In the genomic region with DNA sequence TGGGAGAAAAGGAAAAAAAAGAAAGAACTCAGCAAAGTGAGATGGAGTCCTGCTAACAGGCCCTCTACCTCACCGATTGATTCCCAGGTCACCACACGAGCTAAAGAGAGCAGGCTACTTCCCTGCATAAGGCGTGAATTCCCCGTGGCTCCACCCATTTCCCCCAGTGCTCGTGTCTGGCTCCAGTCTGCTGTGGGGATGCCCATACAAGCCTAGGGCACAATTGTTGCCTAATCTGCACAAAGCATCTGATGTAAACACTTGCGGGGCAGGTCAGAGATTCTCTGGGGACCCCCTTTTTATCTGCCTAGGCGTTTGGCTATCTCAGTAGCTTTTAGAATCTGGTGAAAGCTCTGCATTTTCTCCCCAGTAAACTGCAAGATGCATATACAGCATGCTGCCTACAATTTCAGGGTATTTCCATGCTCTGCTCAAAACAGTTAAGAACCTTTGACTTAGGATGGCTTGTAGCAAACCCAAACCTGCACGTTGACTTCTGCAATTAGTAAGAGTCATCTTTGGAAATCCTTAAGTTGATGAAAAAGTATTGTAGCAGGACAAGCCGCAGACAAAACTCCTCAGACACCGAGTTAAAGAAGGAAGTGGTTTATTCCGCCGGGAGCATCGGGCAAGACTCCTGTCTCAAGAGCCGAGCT, we compare ENCODE assay signal across 14 cellular contexts. TPM values are rescaled to one million over a fixed set of nuclear protein-coding genes. Genes with fewer than 3 reads are reported as not detected.
DNase-seq lines count a peak whose midpoint lies in the region; ATAC-seq and TF ChIP-seq lines count a peak whose summit lies in the region.
"Had no signal": no experiment of that assay in that cellular context is flagged by ENCODE, and none has a peak within 500 bp of the region (broad histone marks: within the 10 kb centered on the region; RNA-seq: fewer than 3 reads in every experiment).

No MANE protein-coding gene starts in this region.

- H2BK120ac ChIP-seq in IMR-90 (ENCODE audit: low read depth, low read length) = peak overlapping the region; percentile 22; the same call in 1 of the 2 replicates

- H3K36me3 Mint-ChIP-seq in endodermal cell (ENCODE audit: low read depth) = peaks cover 3% of the 10 kb centered on the region
- no peaks in the 10 kb centered on the region for H3K36me3 Mint-ChIP-seq in T-cell

- H3K4me1 ChIP-seq in right cardiac atrium (ENCODE audit: control insufficient read depth, insufficient read depth, low read length) (no peaks in the 10 kb centered on the region), right atrium auricular region (no peaks in the 10 kb centered on the region), IMR-90 (ENCODE audit: control insufficient read depth, insufficient read depth, low read length) (peaks cover 2% of the 10 kb centered on the region), endodermal cell (ENCODE audit: control insufficient read depth, insufficient read depth, low read length) (peaks cover 7% of the 10 kb centered on the region)

- 16% methylated on average over 14 of the region's 14 CpGs for WGBS in right cardiac atrium
- 55% methylated on average over 2 of the region's 14 CpGs; no CpG with 5 or more reads in 1 of the 2 experiments for WGBS in IMR-90 (ENCODE audit: extremely low coverage in 2 of 2, insufficient read length in 1 of 2), 2 experiments
- WGBS in endodermal cell (ENCODE audit: insufficient coverage in 1 of 2, insufficient read length in 1 of 2), 2 experiments = 70 to 84% methylated on average over 12 to 14 of the region's 14 CpGs

- H3K36me3 ChIP-seq in right atrium auricular region = no peaks in the 10 kb centered on the region
- no peaks in the 10 kb centered on the region for H3K36me3 ChIP-seq in IMR-90 (ENCODE audit: control insufficient read depth, insufficient read depth, low read length)
- H3K36me3 ChIP-seq in endodermal cell (ENCODE audit: control insufficient read depth, insufficient read depth, low read length) = no peaks in the 10 kb centered on the region
- H3K36me3 ChIP-seq: lower lobe of right lung had no signal

- no peak for TF ChIP-seq RAD21 in IMR-90 (IDR thresholded peaks at IDR 0.05; ENCODE audit: low read length)

- H3K9me3 ChIP-seq in right cardiac atrium (ENCODE audit: control insufficient read depth, low read length) (no peaks in the 10 kb centered on the region), right atrium auricular region (peaks cover 0 to 12% of the 10 kb centered on the region in 2 donors), IMR-90 (ENCODE audit: control insufficient read depth, insufficient read depth, low read length) (no peaks in the 10 kb centered on the region), endodermal cell (ENCODE audit: control insufficient read depth, low read length) (peaks cover 30% of the 10 kb centered on the region)

- H2BK15ac ChIP-seq in IMR-90 (ENCODE audit: low read depth, low read length) = no peak overlapping the region; the same call in 2 of the 3 replicates

- ATAC-seq in right cardiac atrium (peak; percentile 48 to 65), IMR-90 (ENCODE audit: low read depth) (no peak), T-cell (replicated peaks in 1 of 4) (no peak), GM19452 (IDR thresholded peaks at IDR 0.05; ENCODE audit: unreplicated experiment) (no peak), HG03175 (IDR thresholded peaks at IDR 0.05; ENCODE audit: unreplicated experiment) (no peak)
- ATAC-seq: lower lobe of right lung had no signal

- H3K4me3 ChIP-seq in right cardiac atrium (ENCODE audit: low read length) = peak overlapping the region; percentile 11
- peak overlapping the region in 1 of 2 donors; percentile 11 for H3K4me3 ChIP-seq in right atrium auricular region
- H3K4me3 ChIP-seq in IMR-90 (ENCODE audit: insufficient read depth, low read depth, low read length) = no peak overlapping the region
- H3K4me3 ChIP-seq in endodermal cell (ENCODE audit: low read length) = no peak overlapping the region
- H3K4me3 ChIP-seq: dorsolateral prefrontal cortex, lower lobe of right lung had no signal

- peak overlapping the region in 1 of 2 experiments; percentile 13; a peak in 1 of 4 replicates for H4K8ac ChIP-seq in IMR-90 (ENCODE audit: low read depth in 2 of 2, low read length in 2 of 2)

- TF ChIP-seq CTCF in right atrium auricular region (IDR thresholded peaks at IDR 0.05) (no peak), IMR-90 (conservative IDR thresholded peaks at IDR 0.05; ENCODE audit: low read depth, low read length) (no peak), endodermal cell (conservative IDR thresholded peaks at IDR 0.05) (no peak)

- no peak overlapping the region for H2AK5ac ChIP-seq in IMR-90 (ENCODE audit: low read depth, low read length)

- DNase-seq in right cardiac atrium (peak in 2 of 3 donors; percentile 13 to 43), right atrium auricular region (ENCODE audit: low spot score) (no peak), IMR-90 (no peak), endodermal cell (peak; percentile 56), T-cell (no peak), NCI-H2081 (lab: John Stamatoyannopoulos, UW) (no peak)
- DNase-seq: DMS79; dorsolateral prefrontal cortex; lower lobe of right lung; NCI-H1092 treated with DMSO at 0.1 percent for 48 hours; NCI-H774; stimulated activated CD4-positive, alpha-beta T cell treated with anti-CD3 and anti-CD28 coated beads, Interleukin-4, amount 100 ng/mL, for 24 hours had no signal

- H3K27ac ChIP-seq in right cardiac atrium (ENCODE audit: low read length) = no peak overlapping the region
- H3K27ac ChIP-seq in right atrium auricular region = no peak overlapping the region
- H3K27ac ChIP-seq in IMR-90 (ENCODE audit: insufficient read depth, low read length) = no peak overlapping the region
- H3K27ac ChIP-seq in endodermal cell (ENCODE audit: low read depth, low read length) = no peak overlapping the region
- H3K27ac ChIP-seq: dorsolateral prefrontal cortex, lower lobe of right lung had no signal

- H2BK5ac ChIP-seq in IMR-90 (ENCODE audit: low read depth, low read length, poor library complexity, severe bottlenecking) = no peak overlapping the region

- no peak overlapping the region for H3K56ac ChIP-seq in IMR-90 (ENCODE audit: extremely low read depth, insufficient read depth, low read length)

- CTCF ChIA-PET in IMR-90 (lab: Yijun Ruan, JAX) = no interaction called here
- CTCF ChIA-PET in T-cell (lab: Charles Lee) = no interaction called here

- no peaks in the 10 kb centered on the region for H3K79me1 ChIP-seq in IMR-90 (ENCODE audit: low read depth in 1 of 2, low read length in 2 of 2)

- no peaks in the 10 kb centered on the region for H3K9me1 ChIP-seq in IMR-90 (ENCODE audit: insufficient read depth, low read length)

- H3K27ac Mint-ChIP-seq in endodermal cell (no peak overlapping the region), T-cell (no peak overlapping the region)

- H2AK9ac ChIP-seq in IMR-90 (replicated peaks; ENCODE audit: low read depth, low read length, poor library complexity) = no peak overlapping the region

- in situ Hi-C loops in IMR-90 (cut with MboI; ENCODE audit: low sequenced_read_pairs) = no loop called here

- H4K91ac ChIP-seq in IMR-90 (ENCODE audit: insufficient read depth, low read depth, low read length) = no peak overlapping the region

- H3K23ac ChIP-seq in IMR-90 (ENCODE audit: low read depth, low read length) = peak overlapping the region; percentile 72; the same call in 1 of the 2 replicates

- H3K4me3 Mint-ChIP-seq in endodermal cell (no peak overlapping the region), T-cell (no peak overlapping the region)

- H2BK20ac ChIP-seq in IMR-90 (ENCODE audit: low read depth, low read length) = no peak overlapping the region

- TF ChIP-seq POLR2A in IMR-90 (IDR thresholded peaks at IDR 0.05; ENCODE audit: low read depth, low read length) = no peak

- peaks cover 32% of the 10 kb centered on the region for H3K4me1 Mint-ChIP-seq in endodermal cell
- H3K4me1 Mint-ChIP-seq in T-cell = peaks cover 0 to 7% (median 0%) of the 10 kb centered on the region in 3 donors

- POLR2A ChIA-PET in IMR-90 (lab: Charles Lee; ENCODE audit: unreplicated experiment) = no interaction called here
- POLR2A ChIA-PET in T-cell (lab: Charles Lee) = interaction anchor here in 1 of 2 donors (0.7 kb wide), 1 partner anchor 22 kb away, joined by 5 read pairs; no protein-coding TSS in a partner anchor

- peak overlapping the region; percentile 73 for H2AFZ ChIP-seq in IMR-90 (replicated peaks; ENCODE audit: low read length, poor library complexity)

- H3K9ac ChIP-seq in IMR-90 (ENCODE audit: low read depth, low read length) (no peak overlapping the region), endodermal cell (ENCODE audit: extremely low read depth, low read length, poor library complexity, severe bottlenecking) (no peak overlapping the region)

- no peak overlapping the region for H3K14ac ChIP-seq in IMR-90 (replicated peaks; ENCODE audit: low read depth, low read length)

- H4K20me1 ChIP-seq in IMR-90 (ENCODE audit: insufficient read depth, low read length) = no peaks in the 10 kb centered on the region

- H3K27me3 Mint-ChIP-seq in endodermal cell (ENCODE audit: insufficient read depth) (no peaks in the 10 kb centered on the region), T-cell (peaks cover 0 to 8% of the 10 kb centered on the region in 2 donors)

- no peak overlapping the region; the same call in 1 of the 2 replicates for H3K4ac ChIP-seq in IMR-90 (ENCODE audit: low read depth, low read length)

- intact Hi-C loops in right cardiac atrium (cut with DNase I) (no loop called here), IMR-90 (cut with micrococcal nuclease) (no loop called here)

- H3K27me3 ChIP-seq in right cardiac atrium (ENCODE audit: control insufficient read depth, insufficient read depth) (no peaks in the 10 kb centered on the region), right atrium auricular region (no peaks in the 10 kb centered on the region), IMR-90 (ENCODE audit: control insufficient read depth, insufficient read depth, low read length) (no peaks in the 10 kb centered on the region), endodermal cell (ENCODE audit: control insufficient read depth, insufficient read depth, low read length, poor library complexity, severe bottlenecking) (no peaks in the 10 kb centered on the region)
- H3K27me3 ChIP-seq: dorsolateral prefrontal cortex had no signal

- H4K5ac ChIP-seq in IMR-90 (ENCODE audit: low read depth, low read length) = peak overlapping the region; percentile 19; the same call in 1 of the 2 replicates

- peaks cover 25% of the 10 kb centered on the region for H3K9me3 Mint-ChIP-seq in endodermal cell
- no peaks in the 10 kb centered on the region for H3K9me3 Mint-ChIP-seq in T-cell

- H3K18ac ChIP-seq in IMR-90 (ENCODE audit: low read depth, low read length) = no peak overlapping the region

- BruUV-seq in IMR-90 (replicated peaks; lab: Mats Ljungman, UMichigan) = no TSS peak

- H3K4me2 ChIP-seq in IMR-90 (ENCODE audit: low read depth, low read length) = peak overlapping the region; percentile 60; the same call in 1 of the 2 replicates

- dilution Hi-C loops in IMR-90 (cut with HindIII; ENCODE audit: low sequenced_read_pairs, unreplicated experiment) = no loop called here

RNA-seq across cellular contexts. Expression of a gene that starts 34.8 kb away (rescaled TPM):
- total RNA-seq in right cardiac atrium (not detected), right atrium auricular region (not detected), IMR-90 (2012; rRNA removed) (not detected in 2 replicates), endodermal cell (10 to 100 TPM in 1 of 2 donors, 1 to 10 TPM in 1; 5.2 to 10.9 TPM), T-cell (under 1 TPM in 2 of 5 donors, not detected in 3; 0.26 to 0.28 TPM)
- polyA plus RNA-seq in right cardiac atrium (not detected), IMR-90 (2012; rRNA removed) (0.02 TPM in 1 of 2 replicates, not detected in the other)
- not detected in 2 replicates for polyA plus RNA-seq in IMR-90 (2012; cell fraction: cytosol; rRNA removed)
- polyA plus RNA-seq in IMR-90 (2012; cell fraction: nucleus; rRNA removed; ENCODE audit: low replicate concordance) = 0.02 TPM in 1 of 2 replicates, not detected in the other
- 1.2 TPM for polyA plus RNA-seq in endodermal cell (2013, experiment 1 of 2)
- 1.1 TPM for polyA plus RNA-seq in endodermal cell (2013, experiment 2 of 2)
- total RNA-seq: lower lobe of right lung had no signal

Comparison
In these comparisons a context has a peak if more than half of its experiments do, and no peak if none do; other contexts are left out.
1. DNase-seq: peak in right cardiac atrium (2 of 3) and endodermal cell (single experiment); none in right atrium auricular region (single experiment), IMR-90 (single experiment), T-cell (0 of 34) and NCI-H2081 (0 of 2).
2. ATAC-seq: peak in right cardiac atrium (2 of 2); none in IMR-90 (single experiment), T-cell (0 of 4), GM19452 (single experiment) and HG03175 (single experiment).